ENCODE assay signal across 20 cellular contexts in genomic region chr9:87587864-87588263, GRCh38.
"Had no signal": no experiment of that assay in that cellular context is flagged by ENCODE, and none has a peak within 500 bp of the region (broad histone marks: within the 10 kb centered on the region; RNA-seq: fewer than 3 reads in every experiment).

No MANE protein-coding gene starts in this region.

- H3K36me3 ChIP-seq: esophagus squamous epithelium, gastroesophageal sphincter, left ventricle myocardium inferior, right atrium auricular region, suprapubic skin, thyroid gland, uterus had no signal

- DNase-seq: effector memory CD8-positive, alpha-beta T cell; esophagus squamous epithelium; foreskin fibroblast; immature natural killer cell; left cardiac atrium; left ventricle myocardium inferior; mesenchymal stem cell; naive B cell; nephron progenitor cell; small intestine; stimulated activated CD4-positive, alpha-beta T cell treated with anti-CD3 and anti-CD28 coated beads, Interleukin-12 subunit alpha, Interleukin-12 subunit beta, amount 100 ng/mL, for 4 hours; stimulated activated naive CD4-positive, alpha-beta T cell treated with Interleukin-2 at 50 U/mL for 16 hours; thyroid gland; uterus had no signal

- H3K27me3 ChIP-seq: esophagus squamous epithelium, gastroesophageal sphincter, right atrium auricular region, suprapubic skin, thyroid gland, uterus had no signal

- H3K4me1 Mint-ChIP-seq: immature natural killer cell, naive B cell had no signal

- H3K27ac ChIP-seq: esophagus squamous epithelium, left ventricle myocardium inferior, right atrium auricular region, suprapubic skin, thyroid gland, uterus had no signal

- H3K4me3 Mint-ChIP-seq: dendritic cell treated with granulocyte-macrophage colony-stimulating factor and Interleukin-4, amounts not matched to agents 40 ng/mL and 50 ng/mL, for 4 days; effector memory CD8-positive, alpha-beta T cell; immature natural killer cell; naive B cell; nephron progenitor cell had no signal

- H3K36me3 Mint-ChIP-seq: immature natural killer cell, naive B cell had no signal

- H3K9me3 Mint-ChIP-seq: dendritic cell treated with granulocyte-macrophage colony-stimulating factor and Interleukin-4, amounts not matched to agents 40 ng/mL and 50 ng/mL, for 4 days; immature natural killer cell; naive B cell; nephron progenitor cell had no signal

- H3K4me3 ChIP-seq: esophagus squamous epithelium, gastroesophageal sphincter, left ventricle myocardium inferior, lung, right atrium auricular region, suprapubic skin, thyroid gland, uterus had no signal

- H3K9me3 ChIP-seq: esophagus squamous epithelium, gastroesophageal sphincter, left ventricle myocardium inferior, right atrium auricular region, suprapubic skin, thyroid gland, uterus had no signal

- H3K27me3 Mint-ChIP-seq: dendritic cell treated with granulocyte-macrophage colony-stimulating factor and Interleukin-4, amounts not matched to agents 40 ng/mL and 50 ng/mL, for 4 days; naive B cell; type B pancreatic cell had no signal

- ATAC-seq: effector memory CD8-positive, alpha-beta T cell; gastroesophageal sphincter; left cardiac atrium had no signal

- H3K27ac Mint-ChIP-seq: dendritic cell treated with granulocyte-macrophage colony-stimulating factor and Interleukin-4, amounts not matched to agents 40 ng/mL and 50 ng/mL, for 4 days; effector memory CD8-positive, alpha-beta T cell; immature natural killer cell; naive B cell; type B pancreatic cell had no signal
